In genomic region chr6:26493258-26493657, GRCh38 we compare ENCODE assay signal across 10 cellular contexts. TPM values are rescaled to one million over a fixed set of nuclear protein-coding genes. Genes with fewer than 3 reads are reported as not detected.
A peak's percentile ranks its signal among the peaks of the same experiment; 100 is the strongest.
DNase-seq lines count a peak whose midpoint lies in the region; ATAC-seq and TF ChIP-seq lines count a peak whose summit lies in the region.
"Had no signal": no experiment of that assay in that cellular context is flagged by ENCODE, and none has a peak within 500 bp of the region (broad histone marks: within the 10 kb centered on the region; RNA-seq: fewer than 3 reads in every experiment).

No MANE protein-coding gene starts in this region.

- RAD21 ChIA-PET in HCT116 (lab: Charles Lee; ENCODE audit: low non-redundant PET in 1 of 2, low total read pairs in 2 of 2, uncharacterized antibody in 2 of 2, unreplicated experiment in 2 of 2), result interaction anchor here in 1 of 2 experiments (1.1 kb wide), 1 partner anchor 151 kb away, joined by 3 read pairs; no protein-coding TSS in a partner anchor

- H3K4me1 ChIP-seq in HCT116 (ENCODE audit: control insufficient read depth in 1 of 2, insufficient read depth in 2 of 2, low read length in 2 of 2) (no peaks in the 10 kb centered on the region), lower lobe of right lung (no peaks in the 10 kb centered on the region), gastroesophageal sphincter (no peaks in the 10 kb centered on the region)
- H3K4me1 ChIP-seq: SJSA1 had no signal

- no peak overlapping the region for H2AFZ ChIP-seq in HCT116 (ENCODE audit: low read depth, low read length, poor library complexity, severe bottlenecking)

- no peak overlapping the region for H3K9ac ChIP-seq in HCT116 (ENCODE audit: low read length)

- TF ChIP-seq CTCF in HCT116 (IDR thresholded peaks at IDR 0.05 in 2 of 3, conservative IDR thresholded peaks at IDR 0.05 in 1 of 3; ENCODE audit: borderline replicate concordance in 1 of 3, insufficient read depth in 1 of 3, low read depth in 2 of 3, low read length in 2 of 3), result peak; percentile 6 to 32 (median 24); a peak in 1 of 6 replicates
- TF ChIP-seq CTCF in WI38 (IDR thresholded peaks at IDR 0.05; ENCODE audit: low read depth, low read length), result peak; percentile 19; the same call in 1 of the 2 replicates
- TF ChIP-seq CTCF in lower lobe of right lung (IDR thresholded peaks at IDR 0.05), result peak; percentile 11
- no peak for TF ChIP-seq CTCF in gastroesophageal sphincter (IDR thresholded peaks at IDR 0.05)

- no peak overlapping the region for H3K4me2 ChIP-seq in HCT116 (ENCODE audit: low read length)

- POLR2A ChIA-PET in HCT116 (lab: Charles Lee), result no interaction called here

- WGBS in gastroesophageal sphincter (ENCODE audit: low coverage in 1 of 2), 2 donors, result 69% methylated on average over 2 of the region's 2 CpGs; no CpG with 5 or more reads in 1 of the 2 donors

- H3K79me2 ChIP-seq in HCT116 (ENCODE audit: insufficient read depth, low read length), result no peaks in the 10 kb centered on the region

- CTCF ChIA-PET in HCT116 (lab: Charles Lee), result no interaction called here

- H3K27me3 ChIP-seq in HCT116 (ENCODE audit: insufficient read depth, low read length), result no peaks in the 10 kb centered on the region
- no peaks in the 10 kb centered on the region for H3K27me3 ChIP-seq in lower lobe of right lung (ENCODE audit: low read depth)
- no peaks in the 10 kb centered on the region for H3K27me3 ChIP-seq in gastroesophageal sphincter
- H3K27me3 ChIP-seq: SJSA1 had no signal

- intact Hi-C loops in HCT116 (cut with micrococcal nuclease), result no loop called here
- intact Hi-C loops in lower lobe of right lung (cut with DNase I), result no loop called here

- H3K9me2 ChIP-seq in HCT116 (ENCODE audit: insufficient read depth), result no peaks in the 10 kb centered on the region

- BruUV-seq in HCT116 (replicated peaks; lab: Mats Ljungman, UMichigan), result no TSS peak

- TF ChIP-seq POLR2A in HCT116 (IDR thresholded peaks at IDR 0.05; ENCODE audit: borderline replicate concordance, extremely low read depth, insufficient read depth, insufficient read length), result no peak
- no peak for TF ChIP-seq POLR2A in gastroesophageal sphincter (IDR thresholded peaks at IDR 0.05)

- no peaks in the 10 kb centered on the region for H3K9me3 ChIP-seq in HCT116 (ENCODE audit: control insufficient read depth in 1 of 2, insufficient read depth in 1 of 2, low read depth in 1 of 2, low read length in 2 of 2)
- H3K9me3 ChIP-seq in lower lobe of right lung, result no peaks in the 10 kb centered on the region
- no peaks in the 10 kb centered on the region for H3K9me3 ChIP-seq in gastroesophageal sphincter
- H3K9me3 ChIP-seq: SJSA1 had no signal

- no peak for TF ChIP-seq EP300 in gastroesophageal sphincter (IDR thresholded peaks at IDR 0.05)

- peak; percentile 39; the same call in 1 of the 2 replicates for TF ChIP-seq RAD21 in HCT116 (IDR thresholded peaks at IDR 0.05; ENCODE audit: low read depth)

- H4K20me1 ChIP-seq in HCT116 (ENCODE audit: insufficient read depth), result no peaks in the 10 kb centered on the region

- H3K27ac ChIP-seq in HCT116 (ENCODE audit: low read depth, low read length), result no peak overlapping the region
- no peak overlapping the region for H3K27ac ChIP-seq in lower lobe of right lung
- H3K27ac ChIP-seq in gastroesophageal sphincter, result no peak overlapping the region
- H3K27ac ChIP-seq: SJSA1 had no signal

- peak; percentile 72 for ATAC-seq in HCT116
- ATAC-seq in lower lobe of right lung, result peak in 1 of 2 donors; percentile 27
- ATAC-seq in gastroesophageal sphincter, result no peak
- ATAC-seq in HG03280 (IDR thresholded peaks at IDR 0.05; ENCODE audit: unreplicated experiment), result no peak

- H3K36me3 ChIP-seq in HCT116 (ENCODE audit: control insufficient read depth in 1 of 2, insufficient read depth in 2 of 2, low read length in 2 of 2), result no peaks in the 10 kb centered on the region
- no peaks in the 10 kb centered on the region for H3K36me3 ChIP-seq in lower lobe of right lung
- H3K36me3 ChIP-seq in gastroesophageal sphincter, result no peaks in the 10 kb centered on the region
- H3K36me3 ChIP-seq: SJSA1 had no signal

- H3K4me3 ChIP-seq in HCT116 (replicated peaks in 1 of 2; ENCODE audit: low read depth in 1 of 2, low read length in 2 of 2), result no peak overlapping the region
- no peak overlapping the region for H3K4me3 ChIP-seq in WI38 (ENCODE audit: low read depth, low read length)
- no peak overlapping the region for H3K4me3 ChIP-seq in lower lobe of right lung
- no peak overlapping the region for H3K4me3 ChIP-seq in gastroesophageal sphincter
- H3K4me3 ChIP-seq: SJSA1 had no signal

- DNase-seq in COLO829 (ENCODE audit: low spot score) (peak; percentile 56), HCT116 (ENCODE audit: low read depth, low spot score) (no peak), lower lobe of right lung (no peak), NCI-H128 (lab: John Stamatoyannopoulos, UW; ENCODE audit: unreplicated experiment) (no peak), activated T-cell treated with anti-CD3 and anti-CD28 coated beads for 4 hours (no peak)

TF ChIP-seq in HCT116, 20 proteins besides CTCF, POLR2A, EP300 and RAD21:
- TF ChIP-seq ZBTB33 (IDR thresholded peaks at IDR 0.05; ENCODE audit: extremely low read depth, insufficient replicate concordance, low read length), result no peak
- no peak for TF ChIP-seq ZNF274 (IDR thresholded peaks at IDR 0.05; ENCODE audit: low read depth, low read length)

RNA-seq across cellular contexts. Expression of gene BTN1A1, which starts 6.8 kb away (rescaled TPM):
- total RNA-seq in HCT116 (2021; ENCODE audit: unreplicated experiment) (0.32 TPM), lower lobe of right lung (not detected), gastroesophageal sphincter (not detected)
- 0.15 and 0.33 TPM in 2 replicates for polyA plus RNA-seq in HCT116 (2012)
- total RNA-seq: SJSA1 had no signal
- polyA plus RNA-seq: urinary bladder had no signal

RNA-seq across cellular contexts. Expression of gene BTN2A1, which starts 35.5 kb away (rescaled TPM):
- 11.2 TPM for total RNA-seq in HCT116 (2021; ENCODE audit: unreplicated experiment)
- 11.1 and 12.0 TPM in 2 replicates for polyA plus RNA-seq in HCT116 (2012)
- total RNA-seq in lower lobe of right lung, result 27.0 TPM
- total RNA-seq in gastroesophageal sphincter, result 10 to 100 TPM; 14.7 to 23.9 (median 18.2) TPM

RNA-seq across cellular contexts. Expression of gene HMGN4, which starts 44.9 kb away (rescaled TPM):
- total RNA-seq in HCT116 (2021; ENCODE audit: unreplicated experiment) (73.8 TPM), lower lobe of right lung (42.9 TPM), gastroesophageal sphincter (100 to 1,000 TPM in 1 of 4 donors, 10 to 100 TPM in 3; 80.5 to 121 (median 91.6) TPM)
- 48.2 and 64.6 TPM in 2 replicates for polyA plus RNA-seq in HCT116 (2012)

RNA-seq across cellular contexts. Expression of gene BTN3A3, which starts 53.0 kb away (rescaled TPM):
- total RNA-seq in HCT116 (2021; ENCODE audit: unreplicated experiment) (5.8 TPM), lower lobe of right lung (60.2 TPM), gastroesophageal sphincter (10 to 100 TPM in 2 of 4 donors, 1 to 10 TPM in 2; 5.0 to 13.4 (median 8.2) TPM)
- 3.6 and 3.7 TPM in 2 replicates for polyA plus RNA-seq in HCT116 (2012)

Comparison
In these comparisons a context has a peak if more than half of its experiments do, and no peak if none do; other contexts are left out.
1. CTCF ChIP-seq: peak in HCT116 (3 of 3), WI38 (single experiment) and lower lobe of right lung (single experiment); none in gastroesophageal sphincter (0 of 4).